In genomic region chr10:10492420-10492819, GRCh38 we compare ENCODE assay signal across 21 cellular contexts.
A peak's percentile ranks its signal among the peaks of the same experiment; 100 is the strongest.
DNase-seq lines count a peak whose midpoint lies in the region; ATAC-seq and TF ChIP-seq lines count a peak whose summit lies in the region.
"Had no signal": no experiment of that assay in that cellular context is flagged by ENCODE, and none has a peak within 500 bp of the region (broad histone marks: within the 10 kb centered on the region; RNA-seq: fewer than 3 reads in every experiment).

No MANE protein-coding gene starts in this region.

- no peak overlapping the region for H4K8ac ChIP-seq in IMR-90 (ENCODE audit: low read depth in 2 of 2, low read length in 2 of 2)

- no peak overlapping the region for H3K4me3 Mint-ChIP-seq in dendritic cell treated with granulocyte-macrophage colony-stimulating factor and Interleukin-4, amounts not matched to agents 40 ng/mL and 50 ng/mL, for 4 days
- no peak overlapping the region for H3K4me3 Mint-ChIP-seq in endodermal cell
- H3K4me3 Mint-ChIP-seq: CD14-positive monocyte; CD8-positive, alpha-beta T cell; GM23338; H9 had no signal

- H3K56ac ChIP-seq in IMR-90 (ENCODE audit: extremely low read depth, insufficient read depth, low read length), result no peak overlapping the region

- H4K91ac ChIP-seq in IMR-90 (ENCODE audit: insufficient read depth, low read depth, low read length), result no peak overlapping the region

- H3K9me3 ChIP-seq in IMR-90 (ENCODE audit: control insufficient read depth, insufficient read depth, low read length), result no peaks in the 10 kb centered on the region
- H3K9me3 ChIP-seq in endodermal cell (ENCODE audit: control insufficient read depth, low read length), result no peaks in the 10 kb centered on the region
- H3K9me3 ChIP-seq: BE2C; BLaER1 treated with 17β-estradiol and CSF1 and Interleukin-3, amounts not matched to agents 10 nM and 100 nM; Caco-2 had no signal

- peaks cover 8% of the 10 kb centered on the region for H3K4me1 Mint-ChIP-seq in dendritic cell treated with granulocyte-macrophage colony-stimulating factor and Interleukin-4, amounts not matched to agents 40 ng/mL and 50 ng/mL, for 4 days (ENCODE audit: low read depth)
- H3K4me1 Mint-ChIP-seq in endodermal cell, result peaks cover 28% of the 10 kb centered on the region
- H3K4me1 Mint-ChIP-seq: CD14-positive monocyte, GM23338 had no signal

- H3K4me3 ChIP-seq in IMR-90 (ENCODE audit: insufficient read depth, low read depth, low read length) (no peak overlapping the region), foreskin fibroblast (ENCODE audit: low read depth in 1 of 2, low read length in 2 of 2) (no peak overlapping the region), endodermal cell (ENCODE audit: low read length) (no peak overlapping the region)
- H3K4me3 ChIP-seq: BLaER1 treated with 17β-estradiol and CSF1 and Interleukin-3, amounts not matched to agents 10 nM and 100 nM; GM12878; GM23338 had no signal

- H3K18ac ChIP-seq in IMR-90 (ENCODE audit: low read depth, low read length), result no peak overlapping the region; the same call in 1 of the 2 replicates

- CTCF ChIA-PET in IMR-90 (lab: Yijun Ruan, JAX), result interaction anchor here (0.6 kb wide), 1 partner anchor 223 kb away, joined by 6 read pairs; no protein-coding TSS in a partner anchor

- no peak overlapping the region for H3K4me2 ChIP-seq in IMR-90 (ENCODE audit: low read depth, low read length)
- H3K4me2 ChIP-seq: GM23338 had no signal

- dilution Hi-C loops in IMR-90 (cut with HindIII; ENCODE audit: low sequenced_read_pairs, unreplicated experiment), result no loop called here

- DNase-seq in CD1c-positive myeloid dendritic cell (ENCODE audit: extremely low spot score) (peak; percentile 62), IMR-90 (no peak), foreskin fibroblast (no peak), DMS114 treated with DMSO at 0.1 percent for 48 hours (lab: John Stamatoyannopoulos, UW; ENCODE audit: unreplicated experiment) (no peak), endodermal cell (no peak)
- DNase-seq: AML-193; BE2C; Caco-2; CD8-positive, alpha-beta T cell; DMS79; EL; GDM1; H9 had no signal

- H3K27ac Mint-ChIP-seq in dendritic cell treated with granulocyte-macrophage colony-stimulating factor and Interleukin-4, amounts not matched to agents 40 ng/mL and 50 ng/mL, for 4 days, result peak overlapping the region; percentile 56
- no peak overlapping the region for H3K27ac Mint-ChIP-seq in endodermal cell
- H3K27ac Mint-ChIP-seq: CD14-positive monocyte; CD8-positive, alpha-beta T cell; GM23338; H9 had no signal

- no peaks in the 10 kb centered on the region for H3K79me1 ChIP-seq in IMR-90 (ENCODE audit: low read depth in 1 of 2, low read length in 2 of 2)

- no peak overlapping the region for H2BK5ac ChIP-seq in IMR-90 (ENCODE audit: low read depth, low read length, poor library complexity, severe bottlenecking)

- no peak overlapping the region; the same call in 1 of the 2 replicates for H2BK20ac ChIP-seq in IMR-90 (ENCODE audit: low read depth, low read length)

- H3K27ac ChIP-seq in IMR-90 (ENCODE audit: insufficient read depth, low read length) (no peak overlapping the region), endodermal cell (ENCODE audit: low read depth, low read length) (no peak overlapping the region)
- H3K27ac ChIP-seq: 22Rv1 had no signal

- no peak overlapping the region for H2AK9ac ChIP-seq in IMR-90 (replicated peaks; ENCODE audit: low read depth, low read length, poor library complexity)

- no peak for TF ChIP-seq POLR2A in IMR-90 (IDR thresholded peaks at IDR 0.05; ENCODE audit: low read depth, low read length)

- ATAC-seq in GM19351 (IDR thresholded peaks at IDR 0.05; ENCODE audit: unreplicated experiment), result peak; percentile 65
- ATAC-seq in IMR-90 (ENCODE audit: low read depth), result no peak
- ATAC-seq: CD8-positive, alpha-beta T cell; GM12878; GM23338; HCT116 had no signal

- no peaks in the 10 kb centered on the region for H3K9me1 ChIP-seq in IMR-90 (ENCODE audit: insufficient read depth, low read length)

- no TSS peak for BruUV-seq in IMR-90 (replicated peaks; lab: Mats Ljungman, UMichigan)

- H2BK120ac ChIP-seq in IMR-90 (ENCODE audit: low read depth, low read length), result peak overlapping the region; percentile 26; the same call in 1 of the 2 replicates

- no peak overlapping the region for H2AK5ac ChIP-seq in IMR-90 (ENCODE audit: low read depth, low read length)

- H2AFZ ChIP-seq in IMR-90 (replicated peaks; ENCODE audit: low read length, poor library complexity), result no peak overlapping the region
- H2AFZ ChIP-seq: GM23338 had no signal

- no peak overlapping the region for H3K23ac ChIP-seq in IMR-90 (ENCODE audit: low read depth, low read length)

- intact Hi-C loops in IMR-90 (cut with micrococcal nuclease), result no loop called here
- intact Hi-C loops in dendritic cell treated with granulocyte-macrophage colony-stimulating factor and Interleukin-4, amounts not matched to agents 40 ng/mL and 50 ng/mL, for 4 days (cut with micrococcal nuclease), result no loop called here

- peaks cover 18% of the 10 kb centered on the region for H3K9me3 Mint-ChIP-seq in dendritic cell treated with granulocyte-macrophage colony-stimulating factor and Interleukin-4, amounts not matched to agents 40 ng/mL and 50 ng/mL, for 4 days
- H3K9me3 Mint-ChIP-seq in endodermal cell, result no peaks in the 10 kb centered on the region
- H3K9me3 Mint-ChIP-seq: CD8-positive, alpha-beta T cell; GM23338; H9 had no signal

- H3K27me3 Mint-ChIP-seq in dendritic cell treated with granulocyte-macrophage colony-stimulating factor and Interleukin-4, amounts not matched to agents 40 ng/mL and 50 ng/mL, for 4 days, result peaks cover 2% of the 10 kb centered on the region
- H3K27me3 Mint-ChIP-seq in endodermal cell (ENCODE audit: insufficient read depth), result peaks cover 4% of the 10 kb centered on the region

- H2BK15ac ChIP-seq in IMR-90 (ENCODE audit: low read depth, low read length), result no peak overlapping the region

- in situ Hi-C loops in IMR-90 (cut with MboI; ENCODE audit: low sequenced_read_pairs), result no loop called here

- TF ChIP-seq CTCF in IMR-90 (conservative IDR thresholded peaks at IDR 0.05; ENCODE audit: low read depth, low read length), result no peak
- TF ChIP-seq CTCF in foreskin fibroblast (IDR thresholded peaks at IDR 0.05; ENCODE audit: low read depth, low read length), result no peak
- no peak for TF ChIP-seq CTCF in endodermal cell (conservative IDR thresholded peaks at IDR 0.05)

- no peaks in the 10 kb centered on the region for H3K36me3 ChIP-seq in IMR-90 (ENCODE audit: control insufficient read depth, insufficient read depth, low read length)
- no peaks in the 10 kb centered on the region for H3K36me3 ChIP-seq in endodermal cell (ENCODE audit: control insufficient read depth, insufficient read depth, low read length)
- H3K36me3 ChIP-seq: BE2C; BLaER1 treated with 17β-estradiol and CSF1 and Interleukin-3, amounts not matched to agents 10 nM and 100 nM had no signal

- 0 out of 2 replicates have a peak overlapping the region, but pooled peaks have one; percentile 15 for H3K4ac ChIP-seq in IMR-90 (ENCODE audit: low read depth, low read length)

- no peak overlapping the region; the same call in 1 of the 2 replicates for H4K5ac ChIP-seq in IMR-90 (ENCODE audit: low read depth, low read length)

- H3K4me1 ChIP-seq in IMR-90 (ENCODE audit: control insufficient read depth, insufficient read depth, low read length) (peaks cover 2% of the 10 kb centered on the region; the same call in 1 of the 2 replicates), endodermal cell (ENCODE audit: control insufficient read depth, insufficient read depth, low read length) (no peaks in the 10 kb centered on the region)
- H3K4me1 ChIP-seq: BE2C, Caco-2 had no signal

- peaks cover 5% of the 10 kb centered on the region for H3K36me3 Mint-ChIP-seq in dendritic cell treated with granulocyte-macrophage colony-stimulating factor and Interleukin-4, amounts not matched to agents 40 ng/mL and 50 ng/mL, for 4 days (ENCODE audit: low read depth)
- no peaks in the 10 kb centered on the region for H3K36me3 Mint-ChIP-seq in endodermal cell (ENCODE audit: low read depth)
- H3K36me3 Mint-ChIP-seq: CD14-positive monocyte; CD8-positive, alpha-beta T cell had no signal

- H3K9ac ChIP-seq in IMR-90 (ENCODE audit: low read depth, low read length), result no peak overlapping the region
- no peak overlapping the region for H3K9ac ChIP-seq in endodermal cell (ENCODE audit: extremely low read depth, low read length, poor library complexity, severe bottlenecking)
- H3K9ac ChIP-seq: BLaER1 treated with 17β-estradiol and CSF1 and Interleukin-3, amounts not matched to agents 10 nM and 100 nM had no signal

- no peak overlapping the region for H3K14ac ChIP-seq in IMR-90 (replicated peaks; ENCODE audit: low read depth, low read length)

- WGBS in IMR-90 (ENCODE audit: extremely low coverage in 2 of 2, insufficient read length in 1 of 2), 2 experiments, result no CpG with 5 or more reads among the region's 3 CpGs
- WGBS in endodermal cell (ENCODE audit: insufficient coverage in 1 of 2, insufficient read length in 1 of 2), 2 experiments, result 72% methylated on average over 2 of the region's 3 CpGs; no CpG with 5 or more reads in 1 of the 2 experiments

- H3K27me3 ChIP-seq in IMR-90 (ENCODE audit: control insufficient read depth, insufficient read depth, low read length) (no peaks in the 10 kb centered on the region), endodermal cell (ENCODE audit: control insufficient read depth, insufficient read depth, low read length, poor library complexity, severe bottlenecking) (no peaks in the 10 kb centered on the region)
- H3K27me3 ChIP-seq: BE2C; BLaER1 treated with 17β-estradiol and CSF1 and Interleukin-3, amounts not matched to agents 10 nM and 100 nM had no signal

- H4K20me1 ChIP-seq in IMR-90 (ENCODE audit: insufficient read depth, low read length), result no peaks in the 10 kb centered on the region
- H4K20me1 ChIP-seq: BLaER1 treated with 17β-estradiol and CSF1 and Interleukin-3, amounts not matched to agents 10 nM and 100 nM had no signal

- no peak for TF ChIP-seq RAD21 in IMR-90 (IDR thresholded peaks at IDR 0.05; ENCODE audit: low read length)

- POLR2A ChIA-PET in IMR-90 (lab: Charles Lee; ENCODE audit: unreplicated experiment), result no interaction called here

TF ChIP-seq in IMR-90, 13 proteins besides CTCF, POLR2A, EP300 and RAD21 (continues in another document):
- TF ChIP-seq SMC3 (IDR thresholded peaks at IDR 0.05; ENCODE audit: low read depth, low read length) (no peak), CEBPB (IDR thresholded peaks at IDR 0.05; ENCODE audit: low read depth, low read length) (no peak), MAZ (IDR thresholded peaks at IDR 0.05; ENCODE audit: borderline replicate concordance, low read depth, low read length) (no peak), NFE2L2 (IDR thresholded peaks at IDR 0.05; ENCODE audit: low read depth, low read length) (no peak), USF2 (IDR thresholded peaks at IDR 0.05; ENCODE audit: low read depth, low read length) (no peak)
